18 cellular contexts compared by ENCODE assay signal in the genomic region with DNA sequence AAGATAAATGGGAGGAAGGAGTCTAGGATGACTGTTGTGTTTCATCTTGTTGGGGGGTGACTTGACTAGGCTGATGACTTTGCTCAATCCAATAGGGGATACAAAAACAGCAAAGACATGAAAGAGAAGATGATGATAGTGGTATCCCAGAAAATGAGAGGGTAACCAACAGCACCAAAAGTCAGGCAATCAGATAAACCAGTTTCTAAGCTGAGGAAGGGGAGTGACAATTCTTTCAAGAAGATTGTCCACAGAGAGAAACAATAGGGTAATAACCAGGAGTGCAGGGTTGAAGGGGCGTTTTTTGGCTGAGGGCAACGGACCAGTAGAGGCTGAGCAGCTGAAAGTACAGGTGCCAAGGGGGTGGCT. TPM values are rescaled to one million over a fixed set of nuclear protein-coding genes. Genes with fewer than 3 reads are reported as not detected.
DNase-seq lines count a peak whose midpoint lies in the region; ATAC-seq and TF ChIP-seq lines count a peak whose summit lies in the region.
"Had no signal": no experiment of that assay in that cellular context is flagged by ENCODE, and none has a peak within 500 bp of the region (broad histone marks: within the 10 kb centered on the region; RNA-seq: fewer than 3 reads in every experiment).

No MANE protein-coding gene starts in this region.

- H3K27ac Mint-ChIP-seq in activated naive CD8-positive, alpha-beta T cell = peak overlapping the region; percentile 42
- no peak overlapping the region for H3K27ac Mint-ChIP-seq in activated naive CD8-positive, alpha-beta T cell treated with anti-CD3 and anti-CD28 coated beads, Interleukin-2, amount 50 U/mL, for 24 hours
- no peak overlapping the region for H3K27ac Mint-ChIP-seq in endothelial cell (ENCODE audit: unreplicated experiment)
- peak overlapping the region; percentile 75 for H3K27ac Mint-ChIP-seq in stimulated activated memory B cell treated with anti-CD40 and anti-IgM and Interleukin-4, amounts not matched to agents 10 μg/mL and 1 μg/mL and 100 μg/mL, for 72 hours
- H3K27ac Mint-ChIP-seq: mesothelial cell of epicardium, T-helper 17 cell had no signal

- no peaks in the 10 kb centered on the region for H3K27me3 ChIP-seq in Panc1 (ENCODE audit: control insufficient read depth, insufficient read depth, low read length)

- ATAC-seq in activated naive CD8-positive, alpha-beta T cell treated with anti-CD3 and anti-CD28 coated beads, Interleukin-2, amount 50 U/mL, for 24 hours = no peak
- no peak for ATAC-seq in Panc1
- ATAC-seq in stimulated activated memory B cell treated with anti-CD40 and anti-IgM and Interleukin-4, amounts not matched to agents 10 μg/mL and 1 μg/mL and 100 μg/mL, for 72 hours = no peak
- ATAC-seq in GM21576 (IDR thresholded peaks at IDR 0.05; ENCODE audit: unreplicated experiment) = no peak
- no peak for ATAC-seq in GM21529 (IDR thresholded peaks at IDR 0.05; ENCODE audit: unreplicated experiment)
- ATAC-seq: Right ventricle myocardium inferior, sciatic nerve, T-helper 17 cell had no signal

- no peak overlapping the region for H3K4me3 ChIP-seq in Panc1 (ENCODE audit: low read depth in 2 of 2, low read length in 2 of 2)

- TF ChIP-seq CTCF in Panc1 (IDR thresholded peaks at IDR 0.05) = no peak
- no peak for TF ChIP-seq CTCF in endothelial cell (IDR thresholded peaks at IDR 0.05; ENCODE audit: unreplicated experiment)

- H3K4me1 ChIP-seq in Panc1 (ENCODE audit: control insufficient read depth, insufficient read depth, low read length) = peaks cover 54% of the 10 kb centered on the region

- H3K27ac ChIP-seq in Panc1 (ENCODE audit: low read length) = peak overlapping the region; percentile 19; the same call in 1 of the 2 replicates

- POLR2A ChIA-PET in Panc1 (lab: Charles Lee) = no interaction called here

- H3K36me3 Mint-ChIP-seq in activated naive CD8-positive, alpha-beta T cell = peaks cover 29% of the 10 kb centered on the region
- H3K36me3 Mint-ChIP-seq in activated naive CD8-positive, alpha-beta T cell treated with anti-CD3 and anti-CD28 coated beads, Interleukin-2, amount 50 U/mL, for 24 hours (ENCODE audit: low read depth) = peaks cover 52% of the 10 kb centered on the region
- H3K36me3 Mint-ChIP-seq in endothelial cell (ENCODE audit: low read depth, unreplicated experiment) = peaks cover 15% of the 10 kb centered on the region
- peaks cover 50% of the 10 kb centered on the region for H3K36me3 Mint-ChIP-seq in stimulated activated memory B cell treated with anti-CD40 and anti-IgM and Interleukin-4, amounts not matched to agents 10 μg/mL and 1 μg/mL and 100 μg/mL, for 72 hours

- intact Hi-C loops in Panc1 (cut with micrococcal nuclease; ENCODE audit: unreplicated experiment) = no loop called here

- H3K4me3 Mint-ChIP-seq in activated naive CD8-positive, alpha-beta T cell = no peak overlapping the region
- H3K4me3 Mint-ChIP-seq in activated naive CD8-positive, alpha-beta T cell treated with anti-CD3 and anti-CD28 coated beads, Interleukin-2, amount 50 U/mL, for 24 hours = no peak overlapping the region
- H3K4me3 Mint-ChIP-seq in endothelial cell (ENCODE audit: unreplicated experiment) = peak overlapping the region; percentile 40
- H3K4me3 Mint-ChIP-seq in stimulated activated memory B cell treated with anti-CD40 and anti-IgM and Interleukin-4, amounts not matched to agents 10 μg/mL and 1 μg/mL and 100 μg/mL, for 72 hours = no peak overlapping the region
- H3K4me3 Mint-ChIP-seq: mesothelial cell of epicardium, T-helper 17 cell had no signal

- CTCF ChIA-PET in Panc1 (lab: Charles Lee) = no interaction called here

- H3K9me3 ChIP-seq in Panc1 (ENCODE audit: control insufficient read depth, insufficient read depth, low read depth, low read length) = no peaks in the 10 kb centered on the region

- H3K9me3 Mint-ChIP-seq in activated naive CD8-positive, alpha-beta T cell (ENCODE audit: low read depth) = no peaks in the 10 kb centered on the region
- H3K9me3 Mint-ChIP-seq in activated naive CD8-positive, alpha-beta T cell treated with anti-CD3 and anti-CD28 coated beads, Interleukin-2, amount 50 U/mL, for 24 hours = no peaks in the 10 kb centered on the region
- no peaks in the 10 kb centered on the region for H3K9me3 Mint-ChIP-seq in endothelial cell (ENCODE audit: unreplicated experiment)
- H3K9me3 Mint-ChIP-seq in stimulated activated memory B cell treated with anti-CD40 and anti-IgM and Interleukin-4, amounts not matched to agents 10 μg/mL and 1 μg/mL and 100 μg/mL, for 72 hours = peaks cover 2% of the 10 kb centered on the region
- H3K9me3 Mint-ChIP-seq: mesothelial cell of epicardium had no signal

- no peak for DNase-seq in activated naive CD8-positive, alpha-beta T cell treated with anti-CD3 and anti-CD28 coated beads, Interleukin-2, amount 50 U/mL, for 24 hours
- DNase-seq in Panc1 (ENCODE audit: low read depth, low spot score) (no peak), endothelial cell (ENCODE audit: low spot score) (no peak), iPS-NIHi11 (ENCODE audit: low spot score) (no peak)
- DNase-seq: activated CD8-positive, alpha-beta memory T cell treated with anti-CD3 and anti-CD28 coated beads, Interleukin-2, amount 50 U/mL, for 4 hours; caudate nucleus; effector CD4-positive, alpha-beta T cell; NCI-H187; NCI-H446; occipital lobe; T-helper 17 cell had no signal

- in situ Hi-C loops in Panc1 (cut with HindIII; ENCODE audit: low pct_unique_long_range_greater_than_20kb, low sequenced_read_pairs) = no loop called here

- H3K36me3 ChIP-seq in Panc1 (ENCODE audit: control insufficient read depth, insufficient read depth, low read length) = no peaks in the 10 kb centered on the region; the same call in 1 of the 2 replicates

- H3K27me3 Mint-ChIP-seq in activated naive CD8-positive, alpha-beta T cell = no peaks in the 10 kb centered on the region
- H3K27me3 Mint-ChIP-seq in activated naive CD8-positive, alpha-beta T cell treated with anti-CD3 and anti-CD28 coated beads, Interleukin-2, amount 50 U/mL, for 24 hours = no peaks in the 10 kb centered on the region
- peaks cover 8% of the 10 kb centered on the region for H3K27me3 Mint-ChIP-seq in endothelial cell (ENCODE audit: unreplicated experiment)
- H3K27me3 Mint-ChIP-seq in stimulated activated memory B cell treated with anti-CD40 and anti-IgM and Interleukin-4, amounts not matched to agents 10 μg/mL and 1 μg/mL and 100 μg/mL, for 72 hours = no peaks in the 10 kb centered on the region
- H3K27me3 Mint-ChIP-seq: T-helper 17 cell had no signal

- BruUV-seq in Panc1 (replicated peaks; lab: Mats Ljungman, UMichigan) = no TSS peak

- peaks cover 44% of the 10 kb centered on the region for H3K4me1 Mint-ChIP-seq in activated naive CD8-positive, alpha-beta T cell (ENCODE audit: low read depth)
- peaks cover 56% of the 10 kb centered on the region for H3K4me1 Mint-ChIP-seq in activated naive CD8-positive, alpha-beta T cell treated with anti-CD3 and anti-CD28 coated beads, Interleukin-2, amount 50 U/mL, for 24 hours
- H3K4me1 Mint-ChIP-seq in endothelial cell (ENCODE audit: unreplicated experiment) = peaks cover 24% of the 10 kb centered on the region
- H3K4me1 Mint-ChIP-seq in stimulated activated memory B cell treated with anti-CD40 and anti-IgM and Interleukin-4, amounts not matched to agents 10 μg/mL and 1 μg/mL and 100 μg/mL, for 72 hours = peaks cover 72% of the 10 kb centered on the region

RNA-seq across cellular contexts. Expression of gene KCMF1, which starts 7.7 kb away (rescaled TPM):
- total RNA-seq in Panc1 (2021; ENCODE audit: unreplicated experiment) (163 TPM), endothelial cell (ENCODE audit: unreplicated experiment) (84.6 TPM)
- polyA plus RNA-seq in Panc1 (2012; ENCODE audit: insufficient read length) = 73.4 TPM

RNA-seq across cellular contexts. Expression of gene TMSB10, which starts 57.9 kb away (rescaled TPM):
- 1,916 TPM for total RNA-seq in Panc1 (2021; ENCODE audit: unreplicated experiment)
- polyA plus RNA-seq in Panc1 (2012; ENCODE audit: insufficient read length) = 3,818 TPM
- total RNA-seq in endothelial cell (ENCODE audit: unreplicated experiment) = 3,500 TPM

Comparison
In these comparisons a context has a peak if more than half of its experiments do, and no peak if none do; other contexts are left out.
1. H3K27ac Mint-ChIP-seq: peak in activated naive CD8-positive, alpha-beta T cell (single experiment) and stimulated activated memory B cell treated with anti-CD40 and anti-IgM and Interleukin-4, amounts not matched to agents 10 μg/mL and 1 μg/mL and 100 μg/mL, for 72 hours (single experiment); none in activated naive CD8-positive, alpha-beta T cell treated with anti-CD3 and anti-CD28 coated beads, Interleukin-2, amount 50 U/mL, for 24 hours (single experiment) and endothelial cell (single experiment).